9 cellular contexts compared by ENCODE assay signal in genomic region chr1:68819190-68819829, GRCh38.
A peak's percentile ranks its signal among the peaks of the same experiment; 100 is the strongest.
DNase-seq lines count a peak whose midpoint lies in the region; ATAC-seq, FAIRE-seq and TF ChIP-seq lines count a peak whose summit lies in the region.
"Had no signal": no experiment of that assay in that cellular context is flagged by ENCODE, and none has a peak within 500 bp of the region (broad histone marks: within the 10 kb centered on the region; RNA-seq: fewer than 3 reads in every experiment).

No MANE protein-coding gene starts in this region.

- H3K4me3 ChIP-seq in bronchial epithelial cell (ENCODE audit: low read depth, low read length) = no peak overlapping the region

- FAIRE-seq in bronchial epithelial cell (lab: Jason Lieb, UNC) (peak; percentile 13), GM19239 (lab: Jason Lieb, UNC) (no peak)

- TF ChIP-seq CTCF in bronchial epithelial cell (IDR thresholded peaks at IDR 0.05; ENCODE audit: insufficient read depth, low read length, severe bottlenecking) = peak; percentile 15

- ATAC-seq in HG02588 (IDR thresholded peaks at IDR 0.05; ENCODE audit: unreplicated experiment) = no peak
- no peak for ATAC-seq in GM21737 (IDR thresholded peaks at IDR 0.05; ENCODE audit: unreplicated experiment)

- peak; percentile 26 for DNase-seq in NCI-H1105 treated with DMSO at 0.1 percent for 48 hours (lab: John Stamatoyannopoulos, UW)
- no peak for DNase-seq in NCI-H1105 (lab: John Stamatoyannopoulos, UW)
- DNase-seq in NCI-H2081 (lab: John Stamatoyannopoulos, UW) = peak; percentile 4 to 52
- peak; percentile 11 for DNase-seq in bronchial epithelial cell (ENCODE audit: low read depth)
- peak; percentile 32 for DNase-seq in pons (ENCODE audit: low spot score)
- DNase-seq in GM19239 (ENCODE audit: insufficient read length, low spot score) = no peak
- DNase-seq: AML-193 had no signal

- no peaks in the 10 kb centered on the region for H3K36me3 ChIP-seq in bronchial epithelial cell (ENCODE audit: control insufficient read depth, insufficient read depth, low read length)

- H3K27me3 ChIP-seq in bronchial epithelial cell (ENCODE audit: control insufficient read depth, insufficient read depth, low read length) = no peaks in the 10 kb centered on the region

Comparison
In these comparisons a context has a peak if more than half of its experiments do, and no peak if none do; other contexts are left out.
1. DNase-seq: peak in NCI-H1105 treated with DMSO at 0.1 percent for 48 hours (single experiment), NCI-H2081 (2 of 2), bronchial epithelial cell (single experiment) and pons (single experiment); none in NCI-H1105 (single experiment) and GM19239 (single experiment).